In genomic region chr1:58857673-58858343, GRCh38 we compare ENCODE assay signal across 9 cellular contexts.
A peak's percentile ranks its signal among the peaks of the same experiment; 100 is the strongest.
DNase-seq lines count a peak whose midpoint lies in the region; ATAC-seq and TF ChIP-seq lines count a peak whose summit lies in the region.
"Had no signal": no experiment of that assay in that cellular context is flagged by ENCODE, and none has a peak within 500 bp of the region (broad histone marks: within the 10 kb centered on the region; RNA-seq: fewer than 3 reads in every experiment).

No MANE protein-coding gene starts in this region.

- H3K9ac ChIP-seq in MM.1S (ENCODE audit: low read length): no peak overlapping the region

- H3K4me1 ChIP-seq in MM.1S (ENCODE audit: low read length) (peaks cover 40% of the 10 kb centered on the region), BE2C (no peaks in the 10 kb centered on the region)

- H3K27me3 ChIP-seq in MM.1S (replicated peaks; ENCODE audit: insufficient read depth, low read length) (no peaks in the 10 kb centered on the region), BE2C (no peaks in the 10 kb centered on the region)
- H3K27me3 ChIP-seq: SJSA1 had no signal

- no peak for TF ChIP-seq CTCF in MM.1S (IDR thresholded peaks at IDR 0.05; ENCODE audit: low read length)
- TF ChIP-seq CTCF in BE2C (IDR thresholded peaks at IDR 0.05; ENCODE audit: low read depth, low read length): no peak

- peak; percentile 45 to 50 for ATAC-seq in activated CD4-positive, CD25-positive, alpha-beta regulatory T cell treated with anti-CD3 and anti-CD28 coated beads, Interleukin-2, amount 50 U/mL, for 24 hours
- peak; percentile 66 for ATAC-seq in HG02623 (IDR thresholded peaks at IDR 0.05; ENCODE audit: unreplicated experiment)
- ATAC-seq in sciatic nerve: peak; percentile 6
- ATAC-seq in Right ventricle myocardium inferior: no peak

- peak overlapping the region; percentile 11; the same call in 1 of the 2 replicates for H2AFZ ChIP-seq in MM.1S (ENCODE audit: low read length)

- H3K9me3 ChIP-seq in MM.1S (replicated peaks; ENCODE audit: insufficient read depth, low read length) (no peaks in the 10 kb centered on the region), BE2C (no peaks in the 10 kb centered on the region)
- H3K9me3 ChIP-seq: SJSA1 had no signal

- peaks cover 15% of the 10 kb centered on the region for H3F3A ChIP-seq in MM.1S (ENCODE audit: insufficient read depth, low read length)

- DNase-seq in activated CD4-positive, CD25-positive, alpha-beta regulatory T cell (lab: John Stamatoyannopoulos, UW): no peak
- DNase-seq in MM.1S: peak; percentile 81
- DNase-seq in sciatic nerve (ENCODE audit: low spot score): no peak
- no peak for DNase-seq in Right ventricle myocardium inferior (ENCODE audit: missing footprints)
- DNase-seq in stimulated activated naive CD4-positive, alpha-beta T cell treated with Interleukin-2 at 50 U/mL for 16 hours (lab: John Stamatoyannopoulos, UW): no peak
- no peak for DNase-seq in BE2C

- H3K4me2 ChIP-seq in MM.1S (ENCODE audit: low read depth, low read length): peak overlapping the region; percentile 44

- intact Hi-C loops in sciatic nerve (cut with DNase I) (no loop called here), Right ventricle myocardium inferior (cut with DNase I) (no loop called here)

- no peaks in the 10 kb centered on the region for H4K20me1 ChIP-seq in MM.1S (ENCODE audit: insufficient read depth, low read length)

- no peak overlapping the region for H3K4me3 ChIP-seq in MM.1S (ENCODE audit: low read length)
- H3K4me3 ChIP-seq in BE2C (ENCODE audit: low read depth, low read length): no peak overlapping the region
- H3K4me3 ChIP-seq: SJSA1 had no signal

- no peaks in the 10 kb centered on the region for H3K36me3 ChIP-seq in MM.1S (replicated peaks; ENCODE audit: insufficient read depth, low read length)
- H3K36me3 ChIP-seq in BE2C: no peaks in the 10 kb centered on the region
- H3K36me3 ChIP-seq: SJSA1 had no signal

- peak overlapping the region; percentile 36; the same call in 1 of the 2 replicates for H3K27ac ChIP-seq in MM.1S (ENCODE audit: low read length)
- H3K27ac ChIP-seq: SJSA1 had no signal

- H3K79me2 ChIP-seq in MM.1S (ENCODE audit: low read length): no peaks in the 10 kb centered on the region

- no peaks in the 10 kb centered on the region for H3K9me2 ChIP-seq in MM.1S (replicated peaks; ENCODE audit: insufficient read depth, low read length)
